In the genomic region with DNA sequence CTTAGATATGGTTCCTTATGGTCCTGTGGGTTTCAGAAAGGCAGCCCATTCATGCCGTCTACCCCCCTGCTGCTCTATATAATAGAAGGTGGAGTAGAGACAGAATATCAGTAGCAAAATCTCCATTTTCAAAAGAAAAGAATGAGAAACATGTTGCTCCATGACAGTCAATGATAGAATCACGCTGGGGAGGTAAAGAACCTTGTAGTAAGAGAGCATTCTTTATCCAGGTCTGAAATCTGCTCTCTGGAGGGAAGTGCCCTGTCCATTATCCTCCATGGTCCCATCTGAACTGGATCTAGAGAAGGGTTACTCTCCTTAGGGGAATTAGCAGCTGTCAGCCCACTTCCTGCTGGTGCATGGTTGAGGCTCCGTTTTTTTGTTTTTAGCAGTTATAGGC, we compare ENCODE assay signal across 35 cellular contexts.
"Had no signal": no experiment of that assay in that cellular context is flagged by ENCODE, and none has a peak within 500 bp of the region (broad histone marks: within the 10 kb centered on the region; RNA-seq: fewer than 3 reads in every experiment).

No MANE protein-coding gene starts in this region.

- H3K9me3 ChIP-seq: colonic mucosa, psoas muscle, stomach, thyroid gland, vagina had no signal

- H3K9ac ChIP-seq: parathyroid adenoma had no signal

- H3K4me3 Mint-ChIP-seq: activated CD4-positive, alpha-beta memory T cell treated with anti-CD3 and anti-CD28 coated beads for 36 hours; activated CD4-positive, alpha-beta T cell treated with anti-CD3 and anti-CD28 coated beads, Interleukin-2, amount 10 ng/mL, durations not matched to agents 24 days and 14 days; activated naive CD4-positive, alpha-beta T cell treated with anti-CD3 and anti-CD28 coated beads, Interleukin-2, amount 10 ng/mL, durations not matched to agents 7 days and 5 days; activated naive CD8-positive, alpha-beta T cell treated with anti-CD3 and anti-CD28 coated beads, Interleukin-2, amount 10 ng/mL, durations not matched to agents 7 days and 5 days; activated T-helper 1 cell treated with anti-CD3 and anti-CD28 coated beads, Interleukin-12 subunit alpha, Interleukin-12 subunit beta, Interleukin-2, Interleukin-4 antibody, amounts not matched to agents 30 ng/mL and 10 ng/mL and 1 ng/mL, durations not matched to agents 14 hours and 24 hours and 36 hours; brain; naive thymus-derived CD4-positive, alpha-beta T cell; stimulated activated naive B cell treated with anti-CD40 and anti-IgM and Interleukin-4, amounts not matched to agents 10 μg/mL and 1 μg/mL and 100 μg/mL, for 72 hours; T-helper 1 cell treated with Interleukin-12 subunit alpha and Interleukin-12 subunit beta and Interleukin-4 antibody, amounts not matched to agents 30 μg/mL and 1 μg/mL, for 36 hours had no signal

- H3K36me3 Mint-ChIP-seq: activated naive CD4-positive, alpha-beta T cell treated with anti-CD3 and anti-CD28 coated beads, Interleukin-2, amount 10 ng/mL, durations not matched to agents 7 days and 5 days; activated naive CD8-positive, alpha-beta T cell treated with anti-CD3 and anti-CD28 coated beads, Interleukin-2, amount 10 ng/mL, durations not matched to agents 7 days and 5 days had no signal

- H3K4me1 ChIP-seq: ascending aorta, colonic mucosa, esophagus muscularis mucosa, foreskin keratinocyte, parathyroid adenoma, stomach, thyroid gland, upper lobe of left lung, vagina had no signal

- H3K27ac Mint-ChIP-seq: activated CD4-positive, alpha-beta memory T cell treated with anti-CD3 and anti-CD28 coated beads for 36 hours; activated CD4-positive, alpha-beta T cell treated with anti-CD3 and anti-CD28 coated beads, Interleukin-2, amount 10 ng/mL, durations not matched to agents 24 days and 14 days; activated naive CD4-positive, alpha-beta T cell treated with anti-CD3 and anti-CD28 coated beads, Interleukin-2, amount 10 ng/mL, durations not matched to agents 7 days and 5 days; activated naive CD8-positive, alpha-beta T cell treated with anti-CD3 and anti-CD28 coated beads, Interleukin-2, amount 10 ng/mL, durations not matched to agents 7 days and 5 days; activated T-helper 1 cell treated with anti-CD3 and anti-CD28 coated beads, Interleukin-12 subunit alpha, Interleukin-12 subunit beta, Interleukin-2, Interleukin-4 antibody, amounts not matched to agents 30 ng/mL and 10 ng/mL and 1 ng/mL, durations not matched to agents 14 hours and 24 hours and 36 hours; brain; naive thymus-derived CD4-positive, alpha-beta T cell; stimulated activated naive B cell treated with anti-CD40 and anti-IgM and Interleukin-4, amounts not matched to agents 10 μg/mL and 1 μg/mL and 100 μg/mL, for 72 hours; T-helper 1 cell treated with Interleukin-12 subunit alpha and Interleukin-12 subunit beta and Interleukin-4 antibody, amounts not matched to agents 30 μg/mL and 1 μg/mL, for 36 hours had no signal

- H3K4me1 Mint-ChIP-seq: activated CD4-positive, alpha-beta T cell treated with anti-CD3 and anti-CD28 coated beads, Interleukin-2, amount 10 ng/mL, durations not matched to agents 24 days and 14 days; activated naive CD4-positive, alpha-beta T cell treated with anti-CD3 and anti-CD28 coated beads, Interleukin-2, amount 10 ng/mL, durations not matched to agents 7 days and 5 days; activated naive CD8-positive, alpha-beta T cell treated with anti-CD3 and anti-CD28 coated beads, Interleukin-2, amount 10 ng/mL, durations not matched to agents 7 days and 5 days; brain; stimulated activated naive B cell treated with anti-CD40 and anti-IgM and Interleukin-4, amounts not matched to agents 10 μg/mL and 1 μg/mL and 100 μg/mL, for 72 hours had no signal

- H3K27ac ChIP-seq: ascending aorta, cardiac muscle cell, colonic mucosa, esophagus muscularis mucosa, foreskin keratinocyte, heart left ventricle, parathyroid adenoma, psoas muscle, stomach, thyroid gland, upper lobe of left lung, vagina, WERI-Rb-1 had no signal

- H3K36me3 ChIP-seq: ascending aorta, cardiac muscle cell, colonic mucosa, esophagus muscularis mucosa, heart left ventricle, stomach, thyroid gland, upper lobe of left lung, vagina, WERI-Rb-1 had no signal

- H3K27me3 Mint-ChIP-seq: activated CD4-positive, alpha-beta memory T cell treated with anti-CD3 and anti-CD28 coated beads for 36 hours; activated CD4-positive, alpha-beta T cell treated with anti-CD3 and anti-CD28 coated beads, Interleukin-2, amount 10 ng/mL, durations not matched to agents 24 days and 14 days; activated naive CD4-positive, alpha-beta T cell treated with anti-CD3 and anti-CD28 coated beads, Interleukin-2, amount 10 ng/mL, durations not matched to agents 7 days and 5 days; activated naive CD8-positive, alpha-beta T cell treated with anti-CD3 and anti-CD28 coated beads, Interleukin-2, amount 10 ng/mL, durations not matched to agents 7 days and 5 days; naive thymus-derived CD4-positive, alpha-beta T cell; stimulated activated naive B cell treated with anti-CD40 and anti-IgM and Interleukin-4, amounts not matched to agents 10 μg/mL and 1 μg/mL and 100 μg/mL, for 72 hours had no signal

- H3K27me3 ChIP-seq: ascending aorta, cardiac muscle cell, colonic mucosa, esophagus muscularis mucosa, foreskin keratinocyte, heart left ventricle, stomach, thyroid gland, upper lobe of left lung, vagina had no signal

- H3K9me3 Mint-ChIP-seq: activated CD4-positive, alpha-beta T cell treated with anti-CD3 and anti-CD28 coated beads, Interleukin-2, amount 10 ng/mL, durations not matched to agents 24 days and 14 days; activated naive CD4-positive, alpha-beta T cell treated with anti-CD3 and anti-CD28 coated beads, Interleukin-2, amount 10 ng/mL, durations not matched to agents 7 days and 5 days; activated T-helper 1 cell treated with anti-CD3 and anti-CD28 coated beads, Interleukin-12 subunit alpha, Interleukin-12 subunit beta, Interleukin-2, Interleukin-4 antibody, amounts not matched to agents 30 ng/mL and 10 ng/mL and 1 ng/mL, durations not matched to agents 14 hours and 24 hours and 36 hours; T-helper 1 cell treated with Interleukin-12 subunit alpha and Interleukin-12 subunit beta and Interleukin-4 antibody, amounts not matched to agents 30 μg/mL and 1 μg/mL, for 36 hours had no signal

- DNase-seq: activated CD4-positive, alpha-beta memory T cell treated with anti-CD3 and anti-CD28 coated beads for 36 hours; activated CD4-positive, alpha-beta T cell treated with anti-CD3 and anti-CD28 coated beads, Interleukin-2, amount 10 ng/mL, durations not matched to agents 24 days and 14 days; activated CD4-positive, CD25-positive, alpha-beta regulatory T cell treated with anti-CD3 and anti-CD28 coated beads, Interleukin-2, amount 50 U/mL, for 72 hours; activated CD8-positive, alpha-beta memory T cell treated with anti-CD3 and anti-CD28 coated beads, Interleukin-2, amount 50 U/mL, for 4 hours; activated gamma-delta T cell; activated naive CD4-positive, alpha-beta T cell treated with anti-CD3 and anti-CD28 coated beads, Interleukin-2, amount 10 ng/mL, durations not matched to agents 7 days and 5 days; activated naive CD8-positive, alpha-beta T cell treated with anti-CD3 and anti-CD28 coated beads, Interleukin-2, amount 10 ng/mL, durations not matched to agents 7 days and 5 days; activated T-cell treated with anti-CD3 and anti-CD28 coated beads, Interleukin-2, amount 50 U/mL, for 1 hour; cerebellar nuclear complex; colonic mucosa; foreskin keratinocyte; heart left ventricle; hypothalamus; islet precursor cell; mammary epithelial cell; midbrain; naive thymus-derived CD4-positive, alpha-beta T cell; occipital lobe; psoas muscle; stimulated activated CD4-positive, alpha-beta T cell treated with anti-CD3 and anti-CD28 coated beads, Interleukin-15, amount 100 ng/mL, for 24 hours; stimulated activated CD4-positive, alpha-beta T cell treated with anti-CD3 and anti-CD28 coated beads, Interleukin-2, amount 100 ng/mL, for 24 hours; stimulated activated naive B cell treated with anti-CD40 and anti-IgM and Interleukin-4, amounts not matched to agents 10 μg/mL and 1 μg/mL and 100 μg/mL, for 72 hours; stomach; T-helper 9 cell; thyroid gland; upper lobe of left lung; WERI-Rb-1 had no signal

- H3K4me3 ChIP-seq: ascending aorta, cardiac muscle cell, colonic mucosa, esophagus muscularis mucosa, heart left ventricle, psoas muscle, stomach, thyroid gland, upper lobe of left lung, vagina had no signal

- H3K79me2 ChIP-seq: parathyroid adenoma had no signal
